9 cellular contexts compared by ENCODE assay signal in the genomic region with DNA sequence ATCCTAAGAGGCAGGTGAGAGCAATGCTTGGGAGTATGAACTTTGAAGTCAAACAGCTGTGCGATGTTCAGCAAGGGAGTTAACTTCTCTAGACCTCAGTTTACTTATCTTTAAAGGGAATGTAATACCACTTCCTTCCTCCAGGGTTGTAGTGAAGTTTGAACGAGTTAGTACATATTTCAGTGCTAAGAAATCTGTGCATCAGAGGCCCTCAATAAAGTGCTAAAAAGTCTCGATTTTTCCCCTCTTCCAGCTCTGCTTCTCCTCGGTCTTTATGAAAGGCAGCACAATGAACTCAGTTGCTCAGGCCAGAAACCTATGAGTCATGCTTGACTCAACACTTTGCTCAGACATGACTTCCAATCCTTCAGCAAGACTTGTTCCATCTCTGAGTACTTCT.
DNase-seq lines count a peak whose midpoint lies in the region; ATAC-seq, FAIRE-seq and TF ChIP-seq lines count a peak whose summit lies in the region.
"Had no signal": no experiment of that assay in that cellular context is flagged by ENCODE, and none has a peak within 500 bp of the region (broad histone marks: within the 10 kb centered on the region; RNA-seq: fewer than 3 reads in every experiment).

No MANE protein-coding gene starts in this region.

- H3K27ac Mint-ChIP-seq in effector memory CD8-positive, alpha-beta T cell, result no peak overlapping the region

- no peak overlapping the region for H3K4me3 ChIP-seq in left lung
- H3K4me3 ChIP-seq: K562 had no signal

- TF ChIP-seq CTCF in C4-2B (conservative IDR thresholded peaks at IDR 0.05) (peak; percentile 43), left lung (IDR thresholded peaks at IDR 0.05) (no peak)

- H3K4me1 Mint-ChIP-seq in effector memory CD8-positive, alpha-beta T cell (ENCODE audit: low read depth in 2 of 2), result no peaks in the 10 kb centered on the region

- no peak overlapping the region for H3K4me3 Mint-ChIP-seq in effector memory CD8-positive, alpha-beta T cell

- no peaks in the 10 kb centered on the region for H3K27me3 ChIP-seq in left lung

- H3K36me3 Mint-ChIP-seq in effector memory CD8-positive, alpha-beta T cell (ENCODE audit: insufficient read depth), result no peaks in the 10 kb centered on the region

- H3K27ac ChIP-seq in C4-2B, result no peak overlapping the region
- H3K27ac ChIP-seq in left lung, result no peak overlapping the region

- H3K27me3 Mint-ChIP-seq in effector memory CD8-positive, alpha-beta T cell, result peaks cover 0 to 21% of the 10 kb centered on the region in 2 donors

- no peaks in the 10 kb centered on the region for H3K9me3 Mint-ChIP-seq in effector memory CD8-positive, alpha-beta T cell

- H3K36me3 ChIP-seq in left lung, result no peaks in the 10 kb centered on the region

- ATAC-seq in GM21367 (IDR thresholded peaks at IDR 0.05; ENCODE audit: unreplicated experiment) (peak; percentile 75), left lung (no peak)
- ATAC-seq in effector memory CD8-positive, alpha-beta T cell (replicated peaks), result no peak
- ATAC-seq: K562 had no signal

- DNase-seq in RCC 7860 (ENCODE audit: low spot score) (peak; percentile 82), glomerular visceral epithelial cell (ENCODE audit: extremely low spot score) (peak; percentile 16), SKM-1 (lab: John Stamatoyannopoulos, UW; ENCODE audit: unreplicated experiment) (no peak), left lung (no peak), NCI-H1092 treated with DMSO at 0.1 percent for 48 hours (lab: John Stamatoyannopoulos, UW) (no peak)
- no peak for DNase-seq in effector memory CD8-positive, alpha-beta T cell

- no peaks in the 10 kb centered on the region for H3K4me1 ChIP-seq in left lung

- intact Hi-C loops in left lung (cut with DNase I), result no loop called here

- FAIRE-seq in RCC 7860 (lab: Jason Lieb, UNC), result peak; percentile 90
- FAIRE-seq: K562 had no signal

- no peaks in the 10 kb centered on the region for H3K9me3 ChIP-seq in left lung

Comparison
In these comparisons a context has a peak if more than half of its experiments do, and no peak if none do; other contexts are left out.
1. DNase-seq: peak in RCC 7860 (single experiment) and glomerular visceral epithelial cell (single experiment); none in effector memory CD8-positive, alpha-beta T cell (0 of 3), SKM-1 (single experiment), left lung (0 of 2) and NCI-H1092 treated with DMSO at 0.1 percent for 48 hours (single experiment).